Comparison of ENCODE assay signal across 15 cellular contexts in the genomic region with DNA sequence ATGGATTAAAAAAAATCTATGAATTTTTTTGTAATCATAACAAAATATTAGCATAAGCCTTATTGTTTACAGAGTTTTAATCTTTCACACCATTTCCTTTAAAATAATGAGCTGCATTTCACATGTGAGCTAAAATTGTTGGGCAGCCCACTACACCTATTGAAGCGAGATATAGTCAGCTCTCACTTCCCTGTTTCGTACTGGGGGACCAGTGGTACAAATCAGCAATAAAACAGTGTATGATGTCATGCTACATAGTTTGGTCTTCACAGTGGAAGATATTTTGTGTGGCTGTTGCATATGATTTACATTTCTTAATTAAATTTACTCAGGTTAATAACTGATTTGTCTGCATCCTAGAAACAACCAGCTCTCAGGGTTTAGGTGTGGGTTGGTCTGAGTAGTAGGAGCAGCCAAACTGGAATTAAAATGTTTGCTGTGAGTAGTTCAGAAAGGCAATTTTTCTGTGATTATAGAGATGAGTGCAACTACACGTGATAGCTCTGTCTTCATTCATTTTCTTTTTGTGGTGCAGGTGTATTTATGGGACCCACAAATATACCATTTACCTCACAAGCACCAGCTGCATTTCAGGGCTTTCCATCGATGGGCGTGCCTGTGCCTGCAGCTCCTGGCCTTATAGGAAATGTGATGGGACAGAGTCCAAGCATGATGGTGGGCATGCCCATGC.
DNase-seq lines count a peak whose midpoint lies in the region; ATAC-seq and TF ChIP-seq lines count a peak whose summit lies in the region.
"Had no signal": no experiment of that assay in that cellular context is flagged by ENCODE, and none has a peak within 500 bp of the region (broad histone marks: within the 10 kb centered on the region; RNA-seq: fewer than 3 reads in every experiment).

No MANE protein-coding gene starts in this region.

- no peak for TF ChIP-seq CTCF in GM13976 (IDR thresholded peaks at IDR 0.05; ENCODE audit: borderline replicate concordance, control extremely low read depth, extremely low read depth, insufficient read depth, missing control alignments)

- peak; percentile 56 for DNase-seq in GM13976 (ENCODE audit: low spot score)
- DNase-seq in SW 1271 (lab: John Stamatoyannopoulos, UW): no peak
- DNase-seq in activated CD4-positive, CD25-positive, alpha-beta regulatory T cell treated with anti-CD3 and anti-CD28 coated beads, Interleukin-2, amount 50 U/mL, for 72 hours: no peak
- DNase-seq in SW480 (ENCODE audit: low spot score): no peak
- DNase-seq in CD1c-positive myeloid dendritic cell (ENCODE audit: extremely low spot score): no peak
- DNase-seq: activated CD8-positive, alpha-beta memory T cell treated with anti-CD3 and anti-CD28 coated beads, Interleukin-2, amount 10 ng/mL, durations not matched to agents 7 days and 5 days; BE2C; IMR-90; left cardiac atrium; NCI-H446 treated with DMSO at 0.1 percent for 48 hours; pancreas; stimulated activated CD4-positive, alpha-beta T cell treated with anti-CD3 and anti-CD28 coated beads, Interleukin-4, amount 100 ng/mL, for 24 hours had no signal

- in situ Hi-C loops in GM13976 (cut with MboI; ENCODE audit: low sequenced_read_pairs, unreplicated experiment): no loop called here

- ATAC-seq in GM19438 (IDR thresholded peaks at IDR 0.05; ENCODE audit: low read depth, unreplicated experiment): peak; percentile 98
- ATAC-seq in HG02884 (IDR thresholded peaks at IDR 0.05; ENCODE audit: unreplicated experiment): peak; percentile 100
- ATAC-seq in HG03571 (IDR thresholded peaks at IDR 0.05; ENCODE audit: unreplicated experiment): peak; percentile 99
- ATAC-seq: activated CD8-positive, alpha-beta memory T cell treated with anti-CD3 and anti-CD28 coated beads, Interleukin-2, amount 10 ng/mL, durations not matched to agents 7 days and 5 days; left cardiac atrium; pancreas had no signal
